In genomic region chr20:64116016-64116415, GRCh38 we compare ENCODE assay signal across 24 cellular contexts. TPM values are rescaled to one million over a fixed set of nuclear protein-coding genes. Genes with fewer than 3 reads are reported as not detected.
DNase-seq lines count a peak whose midpoint lies in the region; ATAC-seq and TF ChIP-seq lines count a peak whose summit lies in the region.
"Had no signal": no experiment of that assay in that cellular context is flagged by ENCODE, and none has a peak within 500 bp of the region (broad histone marks: within the 10 kb centered on the region; RNA-seq: fewer than 3 reads in every experiment).

No MANE protein-coding gene starts in this region.

- H3K4me3 Mint-ChIP-seq in activated naive CD4-positive, alpha-beta T cell treated with anti-CD3 and anti-CD28 coated beads, Interleukin-2, amount 10 ng/mL, durations not matched to agents 7 days and 5 days, result no peak overlapping the region
- no peak overlapping the region for H3K4me3 Mint-ChIP-seq in chondrocyte (ENCODE audit: unreplicated experiment)
- no peak overlapping the region for H3K4me3 Mint-ChIP-seq in stimulated activated naive B cell treated with anti-CD40 and anti-IgM and Interleukin-4, amounts not matched to agents 10 μg/mL and 1 μg/mL and 100 μg/mL, for 72 hours
- H3K4me3 Mint-ChIP-seq: activated CD4-positive, alpha-beta T cell treated with anti-CD3 and anti-CD28 coated beads for 36 hours; activated naive CD8-positive, alpha-beta T cell treated with anti-CD3 and anti-CD28 coated beads for 36 hours; CD8-positive, alpha-beta memory T cell; central memory CD8-positive, alpha-beta T cell; nephron progenitor cell; stimulated activated naive CD8-positive, alpha-beta T cell treated with anti-CD3 and anti-CD28 coated beads, Interleukin-15, Interleukin-2, amounts not matched to agents 100 ng/mL and 50 ng/mL, for 24 hours had no signal

- no peak overlapping the region for H2AFZ ChIP-seq in neuronal stem cell (ENCODE audit: low read length)
- H2AFZ ChIP-seq: GM23248 had no signal

- peaks cover 9% of the 10 kb centered on the region for H3K4me1 Mint-ChIP-seq in activated naive CD4-positive, alpha-beta T cell treated with anti-CD3 and anti-CD28 coated beads, Interleukin-2, amount 10 ng/mL, durations not matched to agents 7 days and 5 days
- H3K4me1 Mint-ChIP-seq in chondrocyte (ENCODE audit: low read depth), result peaks cover 7% of the 10 kb centered on the region
- peaks cover 21 to 30% of the 10 kb centered on the region in 2 donors for H3K4me1 Mint-ChIP-seq in stimulated activated naive B cell treated with anti-CD40 and anti-IgM and Interleukin-4, amounts not matched to agents 10 μg/mL and 1 μg/mL and 100 μg/mL, for 72 hours

- no peak overlapping the region for H3K27ac Mint-ChIP-seq in activated naive CD4-positive, alpha-beta T cell treated with anti-CD3 and anti-CD28 coated beads, Interleukin-2, amount 10 ng/mL, durations not matched to agents 7 days and 5 days
- no peak overlapping the region for H3K27ac Mint-ChIP-seq in chondrocyte (ENCODE audit: unreplicated experiment)
- H3K27ac Mint-ChIP-seq in stimulated activated naive B cell treated with anti-CD40 and anti-IgM and Interleukin-4, amounts not matched to agents 10 μg/mL and 1 μg/mL and 100 μg/mL, for 72 hours, result no peak overlapping the region
- H3K27ac Mint-ChIP-seq: activated CD4-positive, alpha-beta T cell treated with anti-CD3 and anti-CD28 coated beads for 36 hours; activated naive CD8-positive, alpha-beta T cell treated with anti-CD3 and anti-CD28 coated beads for 36 hours; CD8-positive, alpha-beta memory T cell; nephron progenitor cell; stimulated activated naive CD8-positive, alpha-beta T cell treated with anti-CD3 and anti-CD28 coated beads, Interleukin-15, Interleukin-2, amounts not matched to agents 100 ng/mL and 50 ng/mL, for 24 hours had no signal

- H3K9me3 ChIP-seq in neuronal stem cell (replicated peaks in 1 of 2; ENCODE audit: control insufficient read depth in 2 of 2, insufficient read depth in 1 of 2, low read depth in 1 of 2, low read length in 2 of 2) (no peaks in the 10 kb centered on the region), testis (no peaks in the 10 kb centered on the region)
- H3K9me3 ChIP-seq: BE2C, tibial nerve had no signal

- H3K4me1 ChIP-seq in neuronal stem cell (ENCODE audit: control insufficient read depth in 2 of 2, insufficient read depth in 1 of 2, low read depth in 1 of 2, low read length in 2 of 2) (peaks cover 4% of the 10 kb centered on the region in 2 donors), testis (no peaks in the 10 kb centered on the region)

- H2BK5ac ChIP-seq in neuronal stem cell (ENCODE audit: low read length), result peak overlapping the region; percentile 53

- H3K27ac ChIP-seq in neuronal stem cell (replicated peaks; ENCODE audit: low read length), result no peak overlapping the region
- H3K27ac ChIP-seq in testis, result no peak overlapping the region
- no peak overlapping the region for H3K27ac ChIP-seq in coronary artery
- H3K27ac ChIP-seq: GM23248, tibial nerve had no signal

- H2BK12ac ChIP-seq in neuronal stem cell (ENCODE audit: low read length), result no peak overlapping the region

- no CpG with 5 or more reads among the region's 21 CpGs for WGBS in neuronal stem cell (ENCODE audit: extremely low coverage in 2 of 2, insufficient read length in 2 of 2, insufficient replicate concordance in 1 of 2), 2 donors
- 87 to 89% methylated on average over 17 to 21 of the region's 21 CpGs for WGBS in testis, 2 donors

- peaks cover 25% of the 10 kb centered on the region for H3K27me3 Mint-ChIP-seq in activated naive CD4-positive, alpha-beta T cell treated with anti-CD3 and anti-CD28 coated beads, Interleukin-2, amount 10 ng/mL, durations not matched to agents 7 days and 5 days
- no peaks in the 10 kb centered on the region for H3K27me3 Mint-ChIP-seq in chondrocyte (ENCODE audit: low read depth)
- H3K27me3 Mint-ChIP-seq in stimulated activated naive B cell treated with anti-CD40 and anti-IgM and Interleukin-4, amounts not matched to agents 10 μg/mL and 1 μg/mL and 100 μg/mL, for 72 hours, result no peaks in the 10 kb centered on the region
- H3K27me3 Mint-ChIP-seq: activated CD4-positive, alpha-beta T cell treated with anti-CD3 and anti-CD28 coated beads for 36 hours; activated naive CD8-positive, alpha-beta T cell treated with anti-CD3 and anti-CD28 coated beads for 36 hours; central memory CD8-positive, alpha-beta T cell; stimulated activated naive CD8-positive, alpha-beta T cell treated with anti-CD3 and anti-CD28 coated beads, Interleukin-15, Interleukin-2, amounts not matched to agents 100 ng/mL and 50 ng/mL, for 24 hours had no signal

- no peak overlapping the region for H3K14ac ChIP-seq in neuronal stem cell (ENCODE audit: low read length)

- H3K36me3 ChIP-seq in neuronal stem cell (replicated peaks in 1 of 2; ENCODE audit: control insufficient read depth in 2 of 2, insufficient read depth in 2 of 2, low read length in 2 of 2) (no peaks in the 10 kb centered on the region), testis (ENCODE audit: low read depth, missing control alignments) (no peaks in the 10 kb centered on the region)
- H3K36me3 ChIP-seq: BE2C, tibial nerve had no signal

- peak; percentile 10 for DNase-seq in activated naive CD4-positive, alpha-beta T cell treated with anti-CD3 and anti-CD28 coated beads, Interleukin-2, amount 10 ng/mL, durations not matched to agents 7 days and 5 days
- no peak for DNase-seq in activated naive CD4-positive, alpha-beta T cell (lab: John Stamatoyannopoulos, UW)
- DNase-seq in chondrocyte (ENCODE audit: low spot score) (peak; percentile 86), neuronal stem cell (ENCODE audit: low spot score) (no peak), testis (peak; percentile 10), coronary artery (ENCODE audit: low spot score) (no peak)
- no peak for DNase-seq in stimulated activated CD4-positive, alpha-beta T cell treated with anti-CD3 and anti-CD28 coated beads, Interleukin-12 subunit alpha, Interleukin-12 subunit beta, amount 100 ng/mL, for 4 hours
- no peak for DNase-seq in stimulated activated naive B cell treated with anti-CD40 and anti-IgM and Interleukin-4, amounts not matched to agents 10 μg/mL and 1 μg/mL and 100 μg/mL, for 72 hours
- DNase-seq: activated CD4-positive, alpha-beta T cell treated with anti-CD3 and anti-CD28 coated beads for 36 hours; activated naive CD8-positive, alpha-beta T cell treated with anti-CD3 and anti-CD28 coated beads for 36 hours; BE2C; CD8-positive, alpha-beta memory T cell; GM23248; KG1; MM.1S; NCI-H2227 treated with DMSO at 0.1 percent for 48 hours; nephron progenitor cell had no signal

- no peak overlapping the region for H2BK120ac ChIP-seq in neuronal stem cell (ENCODE audit: low read depth, low read length)

- H3K4ac ChIP-seq in neuronal stem cell (ENCODE audit: low read length), result no peak overlapping the region

- no peak overlapping the region for H2BK15ac ChIP-seq in neuronal stem cell (ENCODE audit: low read length)

- no peak overlapping the region for H3K9ac ChIP-seq in neuronal stem cell (ENCODE audit: low read depth, low read length, poor library complexity)
- H3K9ac ChIP-seq: GM23248 had no signal

- no peak for ATAC-seq in stimulated activated naive B cell treated with anti-CD40 and anti-IgM and Interleukin-4, amounts not matched to agents 10 μg/mL and 1 μg/mL and 100 μg/mL, for 72 hours (replicated peaks)
- ATAC-seq: activated CD4-positive, alpha-beta T cell treated with anti-CD3 and anti-CD28 coated beads for 36 hours had no signal

- CTCF ChIA-PET in activated naive CD4-positive, alpha-beta T cell treated with anti-CD3 and anti-CD28 coated beads, Interleukin-2, amount 10 ng/mL, durations not matched to agents 7 days and 5 days (lab: Charles Lee), result interaction anchor here (1.1 to 7.4 kb wide), 2 partner anchors 8 to 33 kb away, joined by 3 to 75 read pairs; partner anchors contain the start of genes LKAAEAR1 and NPBWR2

- H3K4me3 ChIP-seq in neuronal stem cell (ENCODE audit: low read length in 2 of 2) (no peak overlapping the region), testis (no peak overlapping the region), coronary artery (no peak overlapping the region)
- H3K4me3 ChIP-seq: GM23248, lung, tibial nerve had no signal

- peaks cover 3% of the 10 kb centered on the region for H3K79me1 ChIP-seq in neuronal stem cell (ENCODE audit: low read depth, low read length)

- no peak for TF ChIP-seq CTCF in chondrocyte (IDR thresholded peaks at IDR 0.05)
- no peak for TF ChIP-seq CTCF in testis (IDR thresholded peaks at IDR 0.05)
- no peak for TF ChIP-seq CTCF in coronary artery (IDR thresholded peaks at IDR 0.05)

- no peak overlapping the region for H3K4me2 ChIP-seq in neuronal stem cell (ENCODE audit: insufficient read depth, low read length, poor library complexity, severe bottlenecking)

- no peak overlapping the region for H4K91ac ChIP-seq in neuronal stem cell (ENCODE audit: low read depth, low read length, poor library complexity)

- H3K36me3 Mint-ChIP-seq in activated naive CD4-positive, alpha-beta T cell treated with anti-CD3 and anti-CD28 coated beads, Interleukin-2, amount 10 ng/mL, durations not matched to agents 7 days and 5 days, result no peaks in the 10 kb centered on the region
- no peaks in the 10 kb centered on the region for H3K36me3 Mint-ChIP-seq in chondrocyte (ENCODE audit: low read depth)
- no peaks in the 10 kb centered on the region for H3K36me3 Mint-ChIP-seq in stimulated activated naive B cell treated with anti-CD40 and anti-IgM and Interleukin-4, amounts not matched to agents 10 μg/mL and 1 μg/mL and 100 μg/mL, for 72 hours
- H3K36me3 Mint-ChIP-seq: activated naive CD8-positive, alpha-beta T cell treated with anti-CD3 and anti-CD28 coated beads for 36 hours; CD8-positive, alpha-beta memory T cell had no signal

- no peak for TF ChIP-seq POLR2A in testis (IDR thresholded peaks at IDR 0.05)

- peaks cover 0 to 42% (median 0%) of the 10 kb centered on the region in 3 experiments for H3K27me3 ChIP-seq in neuronal stem cell (ENCODE audit: control insufficient read depth in 3 of 3, insufficient read depth in 3 of 3, low read depth in 1 of 3, low read length in 3 of 3)
- no peaks in the 10 kb centered on the region for H3K27me3 ChIP-seq in testis
- H3K27me3 ChIP-seq: BE2C had no signal

- H3K23ac ChIP-seq in neuronal stem cell (ENCODE audit: low read depth, low read length, poor library complexity), result peak overlapping the region; percentile 43

- H3K18ac ChIP-seq in neuronal stem cell (ENCODE audit: low read length), result no peak overlapping the region

- no peaks in the 10 kb centered on the region for H3K9me3 Mint-ChIP-seq in activated naive CD4-positive, alpha-beta T cell treated with anti-CD3 and anti-CD28 coated beads, Interleukin-2, amount 10 ng/mL, durations not matched to agents 7 days and 5 days
- H3K9me3 Mint-ChIP-seq in chondrocyte (ENCODE audit: low read depth), result no peaks in the 10 kb centered on the region
- no peaks in the 10 kb centered on the region for H3K9me3 Mint-ChIP-seq in stimulated activated naive B cell treated with anti-CD40 and anti-IgM and Interleukin-4, amounts not matched to agents 10 μg/mL and 1 μg/mL and 100 μg/mL, for 72 hours
- H3K9me3 Mint-ChIP-seq: activated naive CD8-positive, alpha-beta T cell treated with anti-CD3 and anti-CD28 coated beads for 36 hours; CD8-positive, alpha-beta memory T cell; central memory CD8-positive, alpha-beta T cell; nephron progenitor cell; stimulated activated naive CD8-positive, alpha-beta T cell treated with anti-CD3 and anti-CD28 coated beads, Interleukin-15, Interleukin-2, amounts not matched to agents 100 ng/mL and 50 ng/mL, for 24 hours had no signal

- no peak overlapping the region for H2AK5ac ChIP-seq in neuronal stem cell (ENCODE audit: low read depth, low read length)

- no peak overlapping the region for H4K8ac ChIP-seq in neuronal stem cell (ENCODE audit: low read depth, low read length)

- intact Hi-C loops in testis (cut with DNase I; ENCODE audit: low total_unique reads), result no loop called here

RNA-seq across cellular contexts. Expression of gene NPBWR2, which starts 8.7 kb away (rescaled TPM):
- total RNA-seq in chondrocyte (not detected in 3 replicates), testis (under 1 TPM in 1 of 2 donors, not detected in 1; 0.19 TPM)
- not detected for polyA plus RNA-seq in neuronal stem cell (2013, experiment 1 of 2)
- polyA plus RNA-seq in neuronal stem cell (2013, experiment 2 of 2), result not detected
- not detected for polyA plus RNA-seq in testis (ENCODE audit: insufficient read depth, low read depth, low replicate concordance)
- total RNA-seq: activated CD4-positive, alpha-beta T cell treated with anti-CD3 and anti-CD28 coated beads for 36 hours; activated naive CD8-positive, alpha-beta T cell treated with anti-CD3 and anti-CD28 coated beads for 36 hours; CD8-positive, alpha-beta memory T cell; endothelial cell of umbilical vein; GM23248; lung; mucosa of gallbladder; T-helper 1 cell treated with Interleukin-12 subunit alpha and Interleukin-12 subunit beta and Interleukin-4 antibody, amounts not matched to agents 30 ng/mL and 1 ng/mL, for 36 hours; tibial nerve had no signal
- polyA plus RNA-seq: CD8-positive, alpha-beta memory T cell; endothelial cell of umbilical vein; GM23248; lung had no signal

RNA-seq across cellular contexts. Expression of gene LKAAEAR1, which starts 31.8 kb away (rescaled TPM):
- total RNA-seq in chondrocyte (0.55 to 1.4 TPM in 2 of 3 replicates, not detected in the other), testis (10 to 100 TPM; 45.3 to 89.9 TPM)
- polyA plus RNA-seq in neuronal stem cell (2013, experiment 1 of 2), result 0.10 TPM
- polyA plus RNA-seq in neuronal stem cell (2013, experiment 2 of 2), result 0.08 TPM
- 6.6 TPM for polyA plus RNA-seq in testis (ENCODE audit: insufficient read depth, low read depth, low replicate concordance)
- total RNA-seq: endothelial cell of umbilical vein; mucosa of gallbladder; T-helper 1 cell treated with Interleukin-12 subunit alpha and Interleukin-12 subunit beta and Interleukin-4 antibody, amounts not matched to agents 30 ng/mL and 1 ng/mL, for 36 hours had no signal

RNA-seq across cellular contexts. Expression of gene OPRL1, which starts 36.1 kb away (rescaled TPM):
- total RNA-seq in chondrocyte, result 3.2 to 4.6 TPM (median 3.5 TPM) in 3 replicates
- polyA plus RNA-seq in neuronal stem cell (2013, experiment 1 of 2), result 2.6 TPM
- polyA plus RNA-seq in neuronal stem cell (2013, experiment 2 of 2), result 2.5 TPM
- 1 to 10 TPM; 6.0 to 7.7 TPM for total RNA-seq in testis
- 9.4 TPM for polyA plus RNA-seq in testis (ENCODE audit: insufficient read depth, low read depth, low replicate concordance)

RNA-seq across cellular contexts. Expression of gene RGS19, which starts 36.7 kb away (rescaled TPM):
- 15.7 to 18.5 TPM (median 18.1 TPM) in 3 replicates for total RNA-seq in chondrocyte
- polyA plus RNA-seq in neuronal stem cell (2013, experiment 1 of 2), result 7.9 TPM
- polyA plus RNA-seq in neuronal stem cell (2013, experiment 2 of 2), result 8.0 TPM
- total RNA-seq in testis, result 10 to 100 TPM in 1 of 2 donors, 1 to 10 TPM in 1; 4.4 to 10.4 TPM
- 7.3 TPM for polyA plus RNA-seq in testis (ENCODE audit: insufficient read depth, low read depth, low replicate concordance)

RNA-seq across cellular contexts. Expression of gene MYT1, which starts 48.2 kb away (rescaled TPM):
- total RNA-seq in chondrocyte, result not detected in 3 replicates
- 3.1 TPM for polyA plus RNA-seq in neuronal stem cell (2013, experiment 1 of 2)
- polyA plus RNA-seq in neuronal stem cell (2013, experiment 2 of 2), result 3.2 TPM
- total RNA-seq in testis, result 10 to 100 TPM in 1 of 2 donors, 1 to 10 TPM in 1; 1.7 to 22.2 TPM
- polyA plus RNA-seq in testis (ENCODE audit: insufficient read depth, low read depth, low replicate concordance), result 2.9 TPM
- total RNA-seq: endothelial cell of umbilical vein; GM23248; T-helper 1 cell treated with Interleukin-12 subunit alpha and Interleukin-12 subunit beta and Interleukin-4 antibody, amounts not matched to agents 30 ng/mL and 1 ng/mL, for 36 hours; tibial nerve had no signal
- polyA plus RNA-seq: CD8-positive, alpha-beta memory T cell; endothelial cell of umbilical vein; GM23248 had no signal

Comparison
In these comparisons a context has a peak if more than half of its experiments do, and no peak if none do; other contexts are left out.
1. DNase-seq: peak in activated naive CD4-positive, alpha-beta T cell treated with anti-CD3 and anti-CD28 coated beads, Interleukin-2, amount 10 ng/mL, durations not matched to agents 7 days and 5 days (single experiment), chondrocyte (single experiment) and testis (single experiment); none in activated naive CD4-positive, alpha-beta T cell (0 of 4), neuronal stem cell (single experiment), stimulated activated CD4-positive, alpha-beta T cell treated with anti-CD3 and anti-CD28 coated beads, Interleukin-12 subunit alpha, Interleukin-12 subunit beta, amount 100 ng/mL, for 4 hours (single experiment), coronary artery (single experiment) and stimulated activated naive B cell treated with anti-CD40 and anti-IgM and Interleukin-4, amounts not matched to agents 10 μg/mL and 1 μg/mL and 100 μg/mL, for 72 hours (single experiment).
2. RNA of gene LKAAEAR1, which starts 31.8 kb away (total RNA-seq): 45.3 to 89.9 TPM in testis; 0.55 to 1.4 TPM in chondrocyte; every median in the first group is over 10 times any median in the second.